ENCODE assay signal across 26 cellular contexts in the genomic region with DNA sequence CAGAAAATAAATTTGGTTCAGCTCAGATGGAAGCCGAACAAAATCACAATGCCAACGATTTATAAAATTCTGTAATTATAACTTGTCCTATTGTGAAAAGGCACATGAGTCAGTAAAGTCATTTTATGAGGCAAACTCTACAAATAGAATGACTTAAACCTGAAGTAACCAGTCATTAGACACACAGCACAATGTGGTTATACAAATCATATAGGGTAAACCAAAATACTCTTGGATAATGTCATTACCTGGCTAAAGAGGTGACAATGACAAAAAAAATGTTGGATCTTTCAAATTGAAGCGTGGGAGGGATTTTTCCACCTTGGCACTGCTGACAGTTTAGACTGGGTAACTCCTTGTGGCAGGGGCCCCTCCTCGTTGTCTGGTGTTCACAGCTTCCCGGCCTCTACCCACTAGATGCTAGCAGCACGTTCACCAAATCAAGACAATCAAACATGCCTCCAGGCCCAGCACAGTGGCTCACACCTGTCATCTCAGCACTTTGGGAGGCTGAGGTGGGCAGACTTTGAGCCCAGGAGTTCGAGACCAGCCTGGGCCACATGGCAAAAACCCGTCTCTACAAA. TPM values are rescaled to one million over a fixed set of nuclear protein-coding genes. Genes with fewer than 3 reads are reported as not detected.
"Had no signal": no experiment of that assay in that cellular context is flagged by ENCODE, and none has a peak within 500 bp of the region (broad histone marks: within the 10 kb centered on the region; RNA-seq: fewer than 3 reads in every experiment).

No MANE protein-coding gene starts in this region.

- H3K27me3 ChIP-seq: thyroid gland had no signal

- H3K4me3 Mint-ChIP-seq: neural crest cell; stimulated activated naive B cell treated with anti-CD40 and anti-IgM and Interleukin-4, amounts not matched to agents 10 μg/mL and 1 μg/mL and 100 μg/mL, for 72 hours had no signal

- H3K27ac ChIP-seq: gastrocnemius medialis, left lung, prostate gland, right atrium auricular region, thyroid gland had no signal

- H3K9me3 ChIP-seq: gastrocnemius medialis, prostate gland, SK-N-SH, thyroid gland had no signal

- H3K4me1 ChIP-seq: gastrocnemius medialis, prostate gland, thyroid gland had no signal

- FAIRE-seq: bronchial epithelial cell had no signal

- H3K9ac ChIP-seq: SK-N-SH had no signal

- H3K27ac Mint-ChIP-seq: stimulated activated naive B cell treated with anti-CD40 and anti-IgM and Interleukin-4, amounts not matched to agents 10 μg/mL and 1 μg/mL and 100 μg/mL, for 72 hours had no signal

- H3K4me3 ChIP-seq: gastrocnemius medialis, left lung, prostate gland, right atrium auricular region, thyroid gland had no signal

- DNase-seq: activated CD4-positive, CD25-positive, alpha-beta regulatory T cell; activated CD8-positive, alpha-beta memory T cell treated with anti-CD3 and anti-CD28 coated beads for 24 hours; activated CD8-positive, alpha-beta memory T cell treated with anti-CD3 and anti-CD28 coated beads, Interleukin-2, amount 50 U/mL, for 48 hours; activated effector memory CD4-positive, alpha-beta T cell treated with Interleukin-2 at 50 U/mL for 16 hours; activated naive CD4-positive, alpha-beta T cell treated with anti-CD3 and anti-CD28 coated beads, Interleukin-2, amount 50 U/mL, for 16 hours; effector CD8-positive, alpha-beta T cell; gastrocnemius medialis; head of caudate nucleus; left lung; mammary epithelial cell; SK-N-SH; stimulated activated naive B cell treated with anti-CD40 and anti-IgM and Interleukin-4, amounts not matched to agents 10 μg/mL and 1 μg/mL and 100 μg/mL, for 72 hours; T-helper 9 cell; thyroid gland had no signal

- H3K4me2 ChIP-seq: SK-N-SH had no signal

- H3K4me1 Mint-ChIP-seq: neural crest cell had no signal

- H3K36me3 ChIP-seq: gastrocnemius medialis, left lung, prostate gland, right atrium auricular region, thyroid gland had no signal

- ATAC-seq: esophagus mucosa; gastrocnemius medialis; left lung; stimulated activated naive B cell treated with anti-CD40 and anti-IgM and Interleukin-4, amounts not matched to agents 10 μg/mL and 1 μg/mL and 100 μg/mL, for 72 hours had no signal

RNA-seq across cellular contexts. Expression of a gene that starts 5.0 kb away (rescaled TPM):
- total RNA-seq: bronchial epithelial cell, cerebellum, esophagus mucosa, gastrocnemius medialis, kidney epithelial cell, left lung, mammary epithelial cell, myocyte, neural crest cell, omental fat pad, right atrium auricular region, skeletal muscle tissue, subcutaneous adipose tissue, thyroid gland, ureter had no signal
- polyA plus RNA-seq: mammary epithelial cell, SK-N-SH had no signal
